Comparison of ENCODE assay signal across 13 cellular contexts in the genomic region with DNA sequence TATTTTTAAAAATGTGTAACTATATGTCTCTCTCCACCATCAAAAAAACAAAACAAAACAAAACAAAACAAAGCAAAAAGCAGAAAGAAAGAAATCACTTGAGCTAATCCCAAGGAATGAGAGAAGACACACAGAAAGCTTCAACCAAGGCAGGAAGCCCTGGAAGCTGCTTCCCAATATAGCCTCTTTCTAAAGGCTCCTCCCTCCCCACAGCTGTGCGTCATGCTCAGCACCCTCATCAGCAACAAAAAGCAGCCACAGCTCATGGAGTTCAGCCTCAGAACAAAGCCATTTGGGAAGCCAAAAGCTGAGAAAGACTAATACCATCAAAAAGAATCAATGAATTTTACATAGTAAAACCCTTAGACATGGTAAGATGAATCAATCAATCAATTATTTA.
DNase-seq lines count a peak whose midpoint lies in the region; ATAC-seq and TF ChIP-seq lines count a peak whose summit lies in the region.
"Had no signal": no experiment of that assay in that cellular context is flagged by ENCODE, and none has a peak within 500 bp of the region (broad histone marks: within the 10 kb centered on the region; RNA-seq: fewer than 3 reads in every experiment).

No MANE protein-coding gene starts in this region.

- H3K4me3 ChIP-seq in trophoblast cell (ENCODE audit: low read depth, low read length) (no peak overlapping the region), right atrium auricular region (no peak overlapping the region), ovary (no peak overlapping the region)

- no peaks in the 10 kb centered on the region for H3K4me1 ChIP-seq in foreskin keratinocyte
- no peaks in the 10 kb centered on the region for H3K4me1 ChIP-seq in trophoblast cell (ENCODE audit: control insufficient read depth in 1 of 2, insufficient read depth in 2 of 2, low read length in 2 of 2)
- H3K4me1 ChIP-seq in right atrium auricular region: no peaks in the 10 kb centered on the region
- H3K4me1 ChIP-seq in ovary (ENCODE audit: insufficient read depth): no peaks in the 10 kb centered on the region

- H4K8ac ChIP-seq in trophoblast cell (ENCODE audit: low read depth, low read length): no peak overlapping the region

- ATAC-seq in foreskin keratinocyte: peak; percentile 78
- no peak for ATAC-seq in GM19328 (IDR thresholded peaks at IDR 0.05; ENCODE audit: unreplicated experiment)

- H2BK120ac ChIP-seq in trophoblast cell (ENCODE audit: insufficient read depth, low read length, poor library complexity): no peak overlapping the region

- H3K27ac ChIP-seq in foreskin keratinocyte (no peak overlapping the region), trophoblast cell (ENCODE audit: low read depth, low read length) (no peak overlapping the region), right atrium auricular region (no peak overlapping the region), ovary (no peak overlapping the region)
- H3K27ac ChIP-seq: C4-2B had no signal

- H3K79me2 ChIP-seq in trophoblast cell (ENCODE audit: control insufficient read depth, insufficient read depth, low read length, poor library complexity): no peaks in the 10 kb centered on the region

- H3K79me1 ChIP-seq in trophoblast cell (ENCODE audit: low read length): no peaks in the 10 kb centered on the region

- intact Hi-C loops in ovary (cut with DNase I): no loop called here

- no peak overlapping the region for H2BK5ac ChIP-seq in trophoblast cell (ENCODE audit: low read depth, low read length, poor library complexity)

- H3K14ac ChIP-seq in trophoblast cell (ENCODE audit: low read length): no peak overlapping the region

- H3K36me3 ChIP-seq in trophoblast cell (ENCODE audit: control insufficient read depth in 1 of 2, insufficient read depth in 2 of 2, low read length in 2 of 2) (no peaks in the 10 kb centered on the region), right atrium auricular region (no peaks in the 10 kb centered on the region), ovary (no peaks in the 10 kb centered on the region)

- WGBS in trophoblast cell (ENCODE audit: extremely low coverage, insufficient coverage, insufficient read length): no CpG with 5 or more reads among the region's 1 CpG
- 3 to 13% (median 9%) methylated on average over 1 of the region's 1 CpG for whole genome bisulfite sequencing in ovary, 3 donors

- H2AK5ac ChIP-seq in trophoblast cell (ENCODE audit: low read length): no peak overlapping the region

- TF ChIP-seq POLR2A in ovary (IDR thresholded peaks at IDR 0.05): no peak

- no peak for TF ChIP-seq CTCF in foreskin keratinocyte (conservative IDR thresholded peaks at IDR 0.05)
- no peak for TF ChIP-seq CTCF in right atrium auricular region (IDR thresholded peaks at IDR 0.05)
- TF ChIP-seq CTCF in ovary (IDR thresholded peaks at IDR 0.05): no peak

- no peak overlapping the region for H3K4ac ChIP-seq in trophoblast cell (ENCODE audit: low read depth, low read length)

- no peaks in the 10 kb centered on the region for H3K27me3 ChIP-seq in foreskin keratinocyte
- H3K27me3 ChIP-seq in trophoblast cell (ENCODE audit: insufficient read depth, low read length): no peaks in the 10 kb centered on the region
- no peaks in the 10 kb centered on the region for H3K27me3 ChIP-seq in right atrium auricular region
- no peaks in the 10 kb centered on the region for H3K27me3 ChIP-seq in ovary

- no peaks in the 10 kb centered on the region for H3K9me3 ChIP-seq in trophoblast cell (ENCODE audit: insufficient read depth, low read depth, low read length)
- H3K9me3 ChIP-seq in right atrium auricular region: no peaks in the 10 kb centered on the region
- no peaks in the 10 kb centered on the region for H3K9me3 ChIP-seq in ovary

- no peak overlapping the region for H3K9ac ChIP-seq in trophoblast cell (ENCODE audit: low read length)

- no peak overlapping the region for H4K91ac ChIP-seq in trophoblast cell (ENCODE audit: low read depth, low read length)

- no peak overlapping the region for H2BK12ac ChIP-seq in trophoblast cell (ENCODE audit: low read length)

- TF ChIP-seq EP300 in ovary (IDR thresholded peaks at IDR 0.05): no peak

- H3K4me2 ChIP-seq in trophoblast cell (ENCODE audit: low read length): no peak overlapping the region

- H3K23ac ChIP-seq in trophoblast cell (ENCODE audit: low read length): no peak overlapping the region

- no peak overlapping the region for H4K12ac ChIP-seq in trophoblast cell (ENCODE audit: low read depth, low read length)

- DNase-seq in Daoy (ENCODE audit: low read depth) (peak; percentile 50), NCI-H82 treated with DMSO at 0.1 percent for 48 hours (lab: John Stamatoyannopoulos, UW; ENCODE audit: unreplicated experiment) (peak; percentile 31), foreskin keratinocyte (peak in 1 of 2 donors; percentile 13), myocyte (ENCODE audit: low read depth) (peak; percentile 69), trophoblast cell (no peak), right atrium auricular region (ENCODE audit: low spot score) (no peak), ovary (no peak)
- DNase-seq: activated CD4-positive, alpha-beta T cell treated with anti-CD3 and anti-CD28 coated beads, Interleukin-2, amount 50 U/mL, for 4 hours; cortex of kidney; NCI-H1092 treated with DMSO at 0.1 percent for 48 hours; small intestine had no signal

- H3K18ac ChIP-seq in trophoblast cell (ENCODE audit: low read length): no peak overlapping the region

- H2AFZ ChIP-seq in trophoblast cell (ENCODE audit: insufficient read depth, low read length, poor library complexity): no peak overlapping the region

Comparison
In these comparisons a context has a peak if more than half of its experiments do, and no peak if none do; other contexts are left out.
1. DNase-seq: peak in Daoy (single experiment), NCI-H82 treated with DMSO at 0.1 percent for 48 hours (single experiment) and myocyte (single experiment); none in trophoblast cell (0 of 2), right atrium auricular region (single experiment) and ovary (0 of 5).